8 cellular contexts compared by ENCODE assay signal in the genomic region with DNA sequence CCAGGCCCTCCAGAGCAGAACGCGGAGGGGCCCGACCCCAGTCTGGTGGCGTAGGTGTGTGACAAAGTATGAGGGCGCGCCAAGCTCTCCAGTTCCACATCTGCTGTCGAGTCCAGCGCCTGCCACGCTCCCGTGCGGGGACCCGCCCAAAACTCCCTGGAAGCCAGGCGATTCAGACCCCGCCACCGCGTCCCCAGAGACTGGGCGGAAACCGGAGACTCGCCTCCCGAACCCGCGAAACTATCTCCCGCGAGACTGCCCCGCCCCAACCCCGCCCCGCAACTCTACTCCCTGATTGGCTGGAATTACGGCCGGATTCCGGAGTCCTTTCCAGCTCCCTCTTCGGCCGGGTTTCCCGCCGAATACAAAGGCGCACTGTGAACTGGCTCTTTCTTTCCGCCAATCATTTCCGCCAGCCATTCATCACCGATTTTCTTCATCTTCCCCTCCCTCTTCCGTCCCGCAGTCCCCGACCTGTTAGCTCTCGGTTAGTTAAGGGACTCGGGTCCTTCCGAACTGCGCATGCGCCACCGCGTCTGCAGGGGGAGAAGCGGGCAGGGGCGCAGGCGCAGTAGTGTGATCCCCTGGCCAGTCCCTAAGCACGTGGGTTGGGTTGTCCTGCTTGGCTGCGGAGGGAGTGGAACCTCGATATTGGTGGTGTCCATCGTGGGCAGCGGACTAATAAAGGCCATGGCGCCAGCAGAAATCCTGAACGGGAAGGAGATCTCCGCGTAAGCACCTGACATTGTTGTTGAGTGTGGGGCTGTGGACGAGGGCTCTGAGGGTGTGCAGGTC. TPM values are rescaled to one million over a fixed set of nuclear protein-coding genes. Genes with fewer than 3 reads are reported as not detected.
A peak's percentile ranks its signal among the peaks of the same experiment; 100 is the strongest.
DNase-seq lines count a peak whose midpoint lies in the region; ATAC-seq and TF ChIP-seq lines count a peak whose summit lies in the region.

A gene (plus strand): TSS at position 616 of the 795 bp plus-strand sequence. CDS start 75 bp downstream, at position 691.

- H3K4me1 ChIP-seq in left lung: peaks cover 0 to 33% of the 10 kb centered on the region in 2 donors

- no peak for TF ChIP-seq CTCF in C4-2B (conservative IDR thresholded peaks at IDR 0.05)
- TF ChIP-seq CTCF in left lung (IDR thresholded peaks at IDR 0.05): no peak

- H3K9me3 ChIP-seq in left lung: no peaks in the 10 kb centered on the region

- intact Hi-C loops in left lung (cut with DNase I): no loop called here

- DNase-seq in NCI-H774 (lab: John Stamatoyannopoulos, UW) (peak; percentile 95), dermis blood vessel endothelial cell (peak; percentile 99), left lung (peak; percentile 99)
- peak; percentile 94 to 97 for DNase-seq in activated CD4-positive, alpha-beta T cell treated with anti-CD3 and anti-CD28 coated beads, Interleukin-2, amount 50 U/mL, for 4 hours
- DNase-seq in stimulated activated CD4-positive, alpha-beta T cell treated with anti-CD3 and anti-CD28 coated beads, Interleukin-2, amount 100 ng/mL, for 48 hours: peak; percentile 93 to 97

- peak; percentile 73 for ATAC-seq in GM19395 (IDR thresholded peaks at IDR 0.05; ENCODE audit: unreplicated experiment)
- ATAC-seq in HG03565 (IDR thresholded peaks at IDR 0.05; ENCODE audit: unreplicated experiment): peak; percentile 82
- peak; percentile 96 for ATAC-seq in left lung

- H3K27me3 ChIP-seq in left lung: no peaks in the 10 kb centered on the region

- H3K36me3 ChIP-seq in left lung: peaks cover 0 to 13% of the 10 kb centered on the region in 2 donors

- H3K27ac ChIP-seq in C4-2B (peak within 1 kb of the TSS; percentile 95), left lung (peak within 1 kb of the TSS; percentile 67 to 87)

- H3K4me3 ChIP-seq in left lung: peak within 1 kb of the TSS; percentile 64 to 69

RNA-seq across cellular contexts. Expression of the gene that starts here (rescaled TPM):
- total RNA-seq in dermis blood vessel endothelial cell (39.8 and 112 TPM in 2 replicates), left lung (10 to 100 TPM; 51.7 to 69.6 TPM)

Comparison
In these comparisons a context has a peak if more than half of its experiments do, and no peak if none do; other contexts are left out.
1. Peak in every context shown above with its lines: DNase-seq, ATAC-seq, H3K4me3 ChIP-seq and H3K27ac ChIP-seq.